Comparison of ENCODE assay signal across 11 cellular contexts in the genomic region with DNA sequence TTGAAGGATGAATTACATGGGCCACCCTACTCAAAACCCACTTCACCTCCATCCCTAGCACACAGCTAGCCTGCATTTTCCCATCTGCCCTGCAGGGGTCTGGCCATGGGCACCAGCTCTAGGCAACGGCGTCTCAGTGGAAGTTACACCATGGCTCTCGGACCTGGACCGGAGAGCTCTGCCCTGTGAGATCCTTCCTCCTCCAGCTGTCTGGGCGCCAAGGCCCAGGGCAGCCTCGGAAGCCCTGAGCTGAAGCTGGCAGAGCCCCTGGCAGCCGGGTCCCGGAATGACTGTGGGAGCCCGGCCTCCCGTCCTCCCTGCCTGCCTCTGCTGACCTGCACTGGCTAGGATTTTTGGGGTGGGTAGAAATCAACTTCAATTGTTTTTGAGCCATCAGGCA.
DNase-seq lines count a peak whose midpoint lies in the region; ATAC-seq, FAIRE-seq and TF ChIP-seq lines count a peak whose summit lies in the region.
"Had no signal": no experiment of that assay in that cellular context is flagged by ENCODE, and none has a peak within 500 bp of the region (broad histone marks: within the 10 kb centered on the region; RNA-seq: fewer than 3 reads in every experiment).

No MANE protein-coding gene starts in this region.

- no peaks in the 10 kb centered on the region for H3K27me3 Mint-ChIP-seq in activated CD8-positive, alpha-beta T cell treated with anti-CD3 and anti-CD28 coated beads for 36 hours
- no peaks in the 10 kb centered on the region for H3K27me3 Mint-ChIP-seq in activated CD8-positive, alpha-beta T cell treated with anti-CD3 and anti-CD28 coated beads, Interleukin-2, amount 10 ng/mL, durations not matched to agents 7 days and 5 days (ENCODE audit: low read depth)
- H3K27me3 Mint-ChIP-seq: CD4-positive, CD25-positive, alpha-beta regulatory T cell had no signal

- FAIRE-seq in endothelial cell of umbilical vein (lab: Jason Lieb, UNC), result peak; percentile 66
- FAIRE-seq: islet of Langerhans had no signal

- no peaks in the 10 kb centered on the region for H3K9me1 ChIP-seq in endothelial cell of umbilical vein (replicated peaks; ENCODE audit: control insufficient read depth, extremely low read depth, insufficient read depth, low read length)

- no peak overlapping the region for H3K27ac Mint-ChIP-seq in activated CD8-positive, alpha-beta T cell treated with anti-CD3 and anti-CD28 coated beads for 36 hours
- H3K27ac Mint-ChIP-seq in activated CD8-positive, alpha-beta T cell treated with anti-CD3 and anti-CD28 coated beads, Interleukin-2, amount 10 ng/mL, durations not matched to agents 7 days and 5 days, result no peak overlapping the region
- H3K27ac Mint-ChIP-seq: CD4-positive, CD25-positive, alpha-beta regulatory T cell had no signal

- BruUV-seq in endothelial cell of umbilical vein (replicated peaks; lab: Mats Ljungman, UMichigan), result no TSS peak

- no peaks in the 10 kb centered on the region for H4K20me1 ChIP-seq in endothelial cell of umbilical vein (replicated peaks; ENCODE audit: control insufficient read depth, extremely low read depth, insufficient read depth, low read length)

- TF ChIP-seq CTCF in activated CD8-positive, alpha-beta T cell treated with anti-CD3 and anti-CD28 coated beads for 36 hours (IDR thresholded peaks at IDR 0.05), result peak; percentile 52
- TF ChIP-seq CTCF in endothelial cell of umbilical vein (IDR thresholded peaks at IDR 0.05; ENCODE audit: extremely low read depth in 1 of 2, insufficient read depth in 1 of 2, low read depth in 1 of 2, low read length in 2 of 2), result peak; percentile 45 to 57

- no peak overlapping the region for H2AFZ ChIP-seq in endothelial cell of umbilical vein (ENCODE audit: low read depth, low read length)

- H3K4me2 ChIP-seq in endothelial cell of umbilical vein (ENCODE audit: insufficient read depth, low read length), result no peak overlapping the region
- H3K4me2 ChIP-seq: KMS-11 had no signal

- peaks cover 10% of the 10 kb centered on the region for H3K4me1 Mint-ChIP-seq in activated CD8-positive, alpha-beta T cell treated with anti-CD3 and anti-CD28 coated beads for 36 hours (ENCODE audit: low read depth)
- H3K4me1 Mint-ChIP-seq in activated CD8-positive, alpha-beta T cell treated with anti-CD3 and anti-CD28 coated beads, Interleukin-2, amount 10 ng/mL, durations not matched to agents 7 days and 5 days (ENCODE audit: low read depth), result peaks cover 40% of the 10 kb centered on the region

- no peak overlapping the region for H3K27ac ChIP-seq in endothelial cell of umbilical vein (ENCODE audit: insufficient read depth, low read depth, low read length)
- H3K27ac ChIP-seq: KMS-11 had no signal

- CTCF ChIA-PET in activated CD8-positive, alpha-beta T cell treated with anti-CD3 and anti-CD28 coated beads for 36 hours (lab: Charles Lee), result interaction anchor here (0.7 to 2.4 kb wide), 9 partner anchors 9 to 90 kb away, joined by 3 to 8 read pairs (median 3); no protein-coding TSS in a partner anchor
- CTCF ChIA-PET in activated CD8-positive, alpha-beta T cell treated with anti-CD3 and anti-CD28 coated beads, Interleukin-2, amount 10 ng/mL, durations not matched to agents 7 days and 5 days (lab: Charles Lee), result interaction anchor here (0.6 to 1.9 kb wide), 4 partner anchors 9 to 105 kb away, joined by 3 to 13 read pairs (median 4); no protein-coding TSS in a partner anchor
- CTCF ChIA-PET in endothelial cell of umbilical vein (lab: Charles Lee), result interaction anchor here (0.8 to 3.1 kb wide), 10 partner anchors 9 to 99 kb away, joined by 3 to 23 read pairs (median 3); a partner anchor contains a TSS

- TF ChIP-seq POLR2A in endothelial cell of umbilical vein (IDR thresholded peaks at IDR 0.05; ENCODE audit: low read depth, low read length), result no peak

- dilution Hi-C loops in endothelial cell of umbilical vein (cut with MboI; ENCODE audit: extremely low pct_ligation_motif_present, low sequenced_read_pairs), result no loop called here

- no peaks in the 10 kb centered on the region for H3K9me3 ChIP-seq in endothelial cell of umbilical vein (replicated peaks; ENCODE audit: control insufficient read depth, insufficient read depth, low read length)

- no peaks in the 10 kb centered on the region for H3K27me3 ChIP-seq in endothelial cell of umbilical vein (ENCODE audit: control insufficient read depth in 2 of 2, insufficient read depth in 2 of 2, low read length in 2 of 2)

- DNase-seq in activated CD8-positive, alpha-beta T cell treated with anti-CD3 and anti-CD28 coated beads for 36 hours, result no peak
- no peak for DNase-seq in activated CD8-positive, alpha-beta T cell treated with anti-CD3 and anti-CD28 coated beads, Interleukin-2, amount 10 ng/mL, durations not matched to agents 7 days and 5 days
- peak; percentile 48 for DNase-seq in NAMALWA (ENCODE audit: low spot score)
- no peak for DNase-seq in endothelial cell of umbilical vein (ENCODE audit: low read depth, low spot score)
- no peak for DNase-seq in stimulated activated naive CD8-positive, alpha-beta T cell treated with anti-CD3 and anti-CD28 coated beads, Interleukin-15, Interleukin-2, amounts not matched to agents 100 U/mL and 50 U/mL, for 24 hours
- no peak for DNase-seq in middle frontal gyrus (ENCODE audit: extremely low spot score, low spot score)
- no peak for DNase-seq in KG1 (lab: John Stamatoyannopoulos, UW)
- DNase-seq: CD4-positive, CD25-positive, alpha-beta regulatory T cell had no signal

- no peak overlapping the region for H3K4me3 ChIP-seq in endothelial cell of umbilical vein (replicated peaks in 1 of 3; ENCODE audit: insufficient read depth in 1 of 3, low read depth in 1 of 3, low read length in 3 of 3)

- H3K9ac ChIP-seq in endothelial cell of umbilical vein (replicated peaks; ENCODE audit: extremely low read depth, insufficient read depth, low read length), result no peak overlapping the region
- H3K9ac ChIP-seq: KMS-11 had no signal

- POLR2A ChIA-PET in activated CD8-positive, alpha-beta T cell treated with anti-CD3 and anti-CD28 coated beads for 36 hours (lab: Charles Lee), result no interaction called here
- POLR2A ChIA-PET in activated CD8-positive, alpha-beta T cell treated with anti-CD3 and anti-CD28 coated beads, Interleukin-2, amount 10 ng/mL, durations not matched to agents 7 days and 5 days (lab: Charles Lee), result no interaction called here
- POLR2A ChIA-PET in endothelial cell of umbilical vein (lab: Charles Lee), result no interaction called here

- intact Hi-C loops in activated CD8-positive, alpha-beta T cell treated with anti-CD3 and anti-CD28 coated beads for 36 hours (cut with micrococcal nuclease), result no loop called here
- intact Hi-C loops in endothelial cell of umbilical vein (cut with micrococcal nuclease), result no loop called here

- no peak overlapping the region for H3K4me3 Mint-ChIP-seq in activated CD8-positive, alpha-beta T cell treated with anti-CD3 and anti-CD28 coated beads for 36 hours
- H3K4me3 Mint-ChIP-seq in activated CD8-positive, alpha-beta T cell treated with anti-CD3 and anti-CD28 coated beads, Interleukin-2, amount 10 ng/mL, durations not matched to agents 7 days and 5 days, result no peak overlapping the region
- H3K4me3 Mint-ChIP-seq: CD4-positive, CD25-positive, alpha-beta regulatory T cell had no signal

- H3K9me3 Mint-ChIP-seq in activated CD8-positive, alpha-beta T cell treated with anti-CD3 and anti-CD28 coated beads for 36 hours, result no peaks in the 10 kb centered on the region
- H3K9me3 Mint-ChIP-seq in activated CD8-positive, alpha-beta T cell treated with anti-CD3 and anti-CD28 coated beads, Interleukin-2, amount 10 ng/mL, durations not matched to agents 7 days and 5 days (ENCODE audit: insufficient read depth), result no peaks in the 10 kb centered on the region
- H3K9me3 Mint-ChIP-seq: CD4-positive, CD25-positive, alpha-beta regulatory T cell had no signal

- ATAC-seq in activated CD8-positive, alpha-beta T cell treated with anti-CD3 and anti-CD28 coated beads for 36 hours, result peak; percentile 79
- ATAC-seq in activated CD8-positive, alpha-beta T cell treated with anti-CD3 and anti-CD28 coated beads, Interleukin-2, amount 10 ng/mL, durations not matched to agents 7 days and 5 days, result no peak
- peak; percentile 35 for ATAC-seq in stimulated activated naive CD8-positive, alpha-beta T cell treated with anti-CD3 and anti-CD28 coated beads, Interleukin-15, Interleukin-2, amounts not matched to agents 100 U/mL and 50 U/mL, for 24 hours
- no peak for ATAC-seq in GM21723 (IDR thresholded peaks at IDR 0.05; ENCODE audit: unreplicated experiment)

- H3K4me1 ChIP-seq in endothelial cell of umbilical vein (ENCODE audit: control insufficient read depth, extremely low read depth, insufficient read depth, low read length), result peaks cover 4% of the 10 kb centered on the region

- no peaks in the 10 kb centered on the region for H3K36me3 ChIP-seq in endothelial cell of umbilical vein (ENCODE audit: control insufficient read depth in 2 of 2, extremely low read depth in 1 of 2, insufficient read depth in 2 of 2, low read length in 2 of 2)

- H3K79me2 ChIP-seq in endothelial cell of umbilical vein (ENCODE audit: control insufficient read depth, insufficient read depth, low read length), result no peaks in the 10 kb centered on the region

- H3K36me3 Mint-ChIP-seq in activated CD8-positive, alpha-beta T cell treated with anti-CD3 and anti-CD28 coated beads for 36 hours (ENCODE audit: low read depth), result no peaks in the 10 kb centered on the region
- no peaks in the 10 kb centered on the region for H3K36me3 Mint-ChIP-seq in activated CD8-positive, alpha-beta T cell treated with anti-CD3 and anti-CD28 coated beads, Interleukin-2, amount 10 ng/mL, durations not matched to agents 7 days and 5 days (ENCODE audit: low read depth)
- H3K36me3 Mint-ChIP-seq: CD4-positive, CD25-positive, alpha-beta regulatory T cell had no signal

TF ChIP-seq in endothelial cell of umbilical vein, 7 proteins besides CTCF, POLR2A, EP300 and RAD21:
- TF ChIP-seq FOS (IDR thresholded peaks at IDR 0.05; ENCODE audit: borderline replicate concordance, insufficient read depth, low read length) (no peak), JUN (IDR thresholded peaks at IDR 0.05; ENCODE audit: borderline replicate concordance, insufficient read depth, insufficient read length, low read depth) (no peak), EZH2 (IDR thresholded peaks at IDR 0.05; ENCODE audit: borderline replicate concordance, low read depth, low read length, severe bottlenecking) (no peak), MYC (IDR thresholded peaks at IDR 0.05; ENCODE audit: low read depth, low read length) (no peak), POLR2AphosphoS5 (IDR thresholded peaks at IDR 0.05; ENCODE audit: insufficient read depth, low read depth, low read length) (no peak), GATA2 (IDR thresholded peaks at IDR 0.05; ENCODE audit: insufficient read depth, insufficient read length, low read depth, low read length) (no peak)
- TF ChIP-seq, protein P1, sequence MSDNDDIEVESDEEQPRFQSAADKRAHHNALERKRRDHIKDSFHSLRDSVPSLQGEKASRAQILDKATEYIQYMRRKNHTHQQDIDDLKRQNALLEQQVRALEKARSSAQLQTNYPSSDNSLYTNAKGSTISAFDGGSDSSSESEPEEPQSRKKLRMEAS (IDR thresholded peaks at IDR 0.05; ENCODE audit: insufficient read depth, insufficient read length), result no peak

Comparison
In these comparisons a context has a peak if more than half of its experiments do, and no peak if none do; other contexts are left out.
1. ATAC-seq: peak in activated CD8-positive, alpha-beta T cell treated with anti-CD3 and anti-CD28 coated beads for 36 hours (single experiment) and stimulated activated naive CD8-positive, alpha-beta T cell treated with anti-CD3 and anti-CD28 coated beads, Interleukin-15, Interleukin-2, amounts not matched to agents 100 U/mL and 50 U/mL, for 24 hours (single experiment); none in activated CD8-positive, alpha-beta T cell treated with anti-CD3 and anti-CD28 coated beads, Interleukin-2, amount 10 ng/mL, durations not matched to agents 7 days and 5 days (single experiment) and GM21723 (single experiment).